In the genomic region with DNA sequence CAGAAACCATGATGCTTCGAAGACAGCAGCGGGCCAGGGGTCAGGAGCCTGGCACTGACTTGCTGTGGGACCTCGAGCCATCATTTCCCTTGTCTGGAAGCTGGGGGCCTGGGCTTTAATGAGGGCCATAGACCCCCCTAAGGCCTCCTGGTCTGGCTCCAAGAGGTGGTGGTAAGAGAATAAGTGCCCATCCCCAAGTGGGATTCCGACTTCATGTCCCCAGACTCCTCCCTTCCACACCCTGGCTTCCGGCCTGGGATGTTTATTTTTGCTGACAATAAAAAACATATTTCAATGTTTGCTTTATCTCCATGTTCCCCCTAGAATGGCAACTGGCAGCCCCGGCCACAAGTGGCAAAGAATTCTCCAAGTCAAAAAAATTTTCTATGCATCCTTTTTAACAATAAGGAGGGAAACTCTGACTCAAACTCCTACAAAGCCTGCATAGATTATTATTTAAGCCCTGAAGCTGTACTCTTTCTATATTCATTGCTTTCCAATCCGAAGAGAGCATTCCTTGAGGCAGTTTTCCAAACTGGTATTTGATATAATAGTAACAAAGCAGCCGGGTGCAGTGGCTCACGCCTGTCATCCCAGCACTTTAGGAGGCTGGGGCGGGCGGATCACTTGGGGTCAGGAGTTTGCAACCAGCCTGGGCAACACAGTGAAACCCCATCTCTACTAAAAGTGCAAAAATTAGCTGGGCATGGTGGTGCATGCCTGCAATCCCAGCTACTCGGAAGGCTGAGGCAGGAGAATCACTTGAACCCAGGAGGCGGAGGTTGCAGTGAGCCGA, we compare ENCODE assay signal across 26 cellular contexts.
A peak's percentile ranks its signal among the peaks of the same experiment; 100 is the strongest.
DNase-seq lines count a peak whose midpoint lies in the region; ATAC-seq and TF ChIP-seq lines count a peak whose summit lies in the region.
"Had no signal": no experiment of that assay in that cellular context is flagged by ENCODE, and none has a peak within 500 bp of the region (broad histone marks: within the 10 kb centered on the region; RNA-seq: fewer than 3 reads in every experiment).

No MANE protein-coding gene starts in this region.

- no peak for TF ChIP-seq CTCF in CD14-positive monocyte (IDR thresholded peaks at IDR 0.05)
- no peak for TF ChIP-seq CTCF in RWPE2 (IDR thresholded peaks at IDR 0.05; ENCODE audit: poor library complexity, severe bottlenecking)
- no peak for TF ChIP-seq CTCF in vagina (IDR thresholded peaks at IDR 0.05)

- H3K27me3 Mint-ChIP-seq in CD14-positive monocyte (ENCODE audit: low read depth in 3 of 3): peaks cover 0 to 3% (median 0%) of the 10 kb centered on the region in 3 donors
- H3K27me3 Mint-ChIP-seq in stimulated activated memory B cell treated with anti-CD40 and anti-IgM and Interleukin-4, amounts not matched to agents 10 μg/mL and 1 μg/mL and 100 μg/mL, for 72 hours: no peaks in the 10 kb centered on the region
- H3K27me3 Mint-ChIP-seq: activated CD4-positive, alpha-beta T cell treated with anti-CD3 and anti-CD28 coated beads, Interleukin-2, amount 10 ng/mL, durations not matched to agents 24 days and 14 days; activated CD8-positive, alpha-beta memory T cell treated with anti-CD3 and anti-CD28 coated beads, Interleukin-2, amount 10 ng/mL, durations not matched to agents 7 days and 5 days; progenitor cell of endocrine pancreas had no signal

- H3K36me3 ChIP-seq in RWPE2 (ENCODE audit: low read depth) (peaks cover 4% of the 10 kb centered on the region; the same call in 1 of the 2 replicates), vagina (no peaks in the 10 kb centered on the region), H7 (replicated peaks; ENCODE audit: control insufficient read depth, insufficient read depth, low read length) (no peaks in the 10 kb centered on the region)
- H3K36me3 ChIP-seq: adrenal gland, heart left ventricle, thyroid gland had no signal

- no peak overlapping the region for H3K4me3 ChIP-seq in RWPE2 (ENCODE audit: severe bottlenecking)
- H3K4me3 ChIP-seq in vagina: no peak overlapping the region
- no peak overlapping the region for H3K4me3 ChIP-seq in H7 (ENCODE audit: insufficient read depth, low read depth, low read length)
- H3K4me3 ChIP-seq: adrenal gland, GM12878, heart left ventricle, lung, thyroid gland had no signal

- no peak for DNase-seq in CD14-positive monocyte (ENCODE audit: low spot score)
- DNase-seq in RWPE2 (ENCODE audit: low spot score): no peak
- DNase-seq in foreskin melanocyte: peak; percentile 96
- DNase-seq in vagina (ENCODE audit: extremely low spot score in 2 of 2): no peak
- DNase-seq in SIG-M5 treated with dmso at 0.1 percent for 504 hours (lab: John Stamatoyannopoulos, UW; ENCODE audit: unreplicated experiment): no peak
- no peak for DNase-seq in H7
- DNase-seq: activated CD4-positive, alpha-beta T cell treated with anti-CD3 and anti-CD28 coated beads, Interleukin-2, amount 10 ng/mL, durations not matched to agents 24 days and 14 days; activated CD8-positive, alpha-beta memory T cell treated with anti-CD3 and anti-CD28 coated beads, Interleukin-2, amount 10 ng/mL, durations not matched to agents 7 days and 5 days; activated naive CD4-positive, alpha-beta T cell treated with anti-CD3 and anti-CD28 coated beads for 36 hours; activated T-cell treated with anti-CD3 and anti-CD28 coated beads, Interleukin-2, amount 50 U/mL, for 72 hours; C1 segment of cervical spinal cord; effector CD4-positive, alpha-beta T cell; erythroblast; heart left ventricle; HFFc6; NCI-H1436 treated with DMSO at 0.1 percent for 48 hours; NCI-H446; NCI-H774; RPMI8226; stimulated activated naive CD4-positive, alpha-beta T cell treated with Interleukin-2 at 50 U/mL for 16 hours; thyroid gland had no signal

- H3K36me3 Mint-ChIP-seq in CD14-positive monocyte: peaks cover 17 to 37% of the 10 kb centered on the region in 2 donors
- H3K36me3 Mint-ChIP-seq in stimulated activated memory B cell treated with anti-CD40 and anti-IgM and Interleukin-4, amounts not matched to agents 10 μg/mL and 1 μg/mL and 100 μg/mL, for 72 hours: peaks cover 12% of the 10 kb centered on the region
- H3K36me3 Mint-ChIP-seq: activated CD8-positive, alpha-beta memory T cell treated with anti-CD3 and anti-CD28 coated beads, Interleukin-2, amount 10 ng/mL, durations not matched to agents 7 days and 5 days had no signal

- peak overlapping the region; percentile 99 for H3K27ac ChIP-seq in RWPE2 (ENCODE audit: poor library complexity, severe bottlenecking)
- no peak overlapping the region for H3K27ac ChIP-seq in vagina

- H3K27ac Mint-ChIP-seq in CD14-positive monocyte: peak overlapping the region; percentile 78 to 95 (median 88)
- H3K27ac Mint-ChIP-seq in stimulated activated memory B cell treated with anti-CD40 and anti-IgM and Interleukin-4, amounts not matched to agents 10 μg/mL and 1 μg/mL and 100 μg/mL, for 72 hours: peak overlapping the region; percentile 90
- H3K27ac Mint-ChIP-seq: activated CD4-positive, alpha-beta T cell treated with anti-CD3 and anti-CD28 coated beads, Interleukin-2, amount 10 ng/mL, durations not matched to agents 24 days and 14 days; activated CD8-positive, alpha-beta memory T cell treated with anti-CD3 and anti-CD28 coated beads, Interleukin-2, amount 10 ng/mL, durations not matched to agents 7 days and 5 days; activated naive CD4-positive, alpha-beta T cell treated with anti-CD3 and anti-CD28 coated beads for 36 hours; activated T-cell treated with anti-CD3 and anti-CD28 coated beads, Interleukin-2, amount 50 U/mL, for 72 hours; HFFc6; progenitor cell of endocrine pancreas had no signal

- peaks cover 0 to 2% (median 0%) of the 10 kb centered on the region in 7 donors for H3K9me3 Mint-ChIP-seq in CD14-positive monocyte
- no peaks in the 10 kb centered on the region for H3K9me3 Mint-ChIP-seq in stimulated activated memory B cell treated with anti-CD40 and anti-IgM and Interleukin-4, amounts not matched to agents 10 μg/mL and 1 μg/mL and 100 μg/mL, for 72 hours
- H3K9me3 Mint-ChIP-seq: activated CD4-positive, alpha-beta T cell treated with anti-CD3 and anti-CD28 coated beads, Interleukin-2, amount 10 ng/mL, durations not matched to agents 24 days and 14 days; activated naive CD4-positive, alpha-beta T cell treated with anti-CD3 and anti-CD28 coated beads for 36 hours; activated T-cell treated with anti-CD3 and anti-CD28 coated beads, Interleukin-2, amount 50 U/mL, for 72 hours; HFFc6 had no signal

- intact Hi-C loops in CD14-positive monocyte (cut with micrococcal nuclease): loop anchor here in 1 of 2 donors (5.0 kb wide), 2 partner anchors 41 to 59 kb away; no protein-coding TSS in a partner anchor
- intact Hi-C loops in vagina (cut with DNase I): no loop called here

- no peaks in the 10 kb centered on the region for H3K9me3 ChIP-seq in RWPE2 (ENCODE audit: severe bottlenecking)
- no peaks in the 10 kb centered on the region for H3K9me3 ChIP-seq in vagina
- H3K9me3 ChIP-seq: adrenal gland, heart left ventricle, thyroid gland had no signal

- peak overlapping the region in 1 of 2 donors; percentile 59 for H3K4me3 Mint-ChIP-seq in CD14-positive monocyte
- H3K4me3 Mint-ChIP-seq in stimulated activated memory B cell treated with anti-CD40 and anti-IgM and Interleukin-4, amounts not matched to agents 10 μg/mL and 1 μg/mL and 100 μg/mL, for 72 hours: peak overlapping the region; percentile 45
- H3K4me3 Mint-ChIP-seq: activated CD4-positive, alpha-beta T cell treated with anti-CD3 and anti-CD28 coated beads, Interleukin-2, amount 10 ng/mL, durations not matched to agents 24 days and 14 days; activated CD8-positive, alpha-beta memory T cell treated with anti-CD3 and anti-CD28 coated beads, Interleukin-2, amount 10 ng/mL, durations not matched to agents 7 days and 5 days; activated naive CD4-positive, alpha-beta T cell treated with anti-CD3 and anti-CD28 coated beads for 36 hours; activated T-cell treated with anti-CD3 and anti-CD28 coated beads, Interleukin-2, amount 50 U/mL, for 72 hours; HFFc6 had no signal

- no peak for ATAC-seq in RWPE2 (ENCODE audit: low read depth)
- no peak for ATAC-seq in stimulated activated memory B cell treated with anti-CD40 and anti-IgM and Interleukin-4, amounts not matched to agents 10 μg/mL and 1 μg/mL and 100 μg/mL, for 72 hours
- ATAC-seq: activated CD8-positive, alpha-beta memory T cell treated with anti-CD3 and anti-CD28 coated beads, Interleukin-2, amount 10 ng/mL, durations not matched to agents 7 days and 5 days; activated T-cell treated with anti-CD3 and anti-CD28 coated beads, Interleukin-2, amount 50 U/mL, for 72 hours; GM12878 had no signal

- TF ChIP-seq POLR2A in vagina (IDR thresholded peaks at IDR 0.05): no peak

- H3K4me1 Mint-ChIP-seq in CD14-positive monocyte: peaks cover 63% of the 10 kb centered on the region
- H3K4me1 Mint-ChIP-seq in stimulated activated memory B cell treated with anti-CD40 and anti-IgM and Interleukin-4, amounts not matched to agents 10 μg/mL and 1 μg/mL and 100 μg/mL, for 72 hours: peaks cover 96% of the 10 kb centered on the region

- H3K27me3 ChIP-seq in RWPE2 (ENCODE audit: insufficient read depth, poor library complexity, severe bottlenecking) (no peaks in the 10 kb centered on the region), vagina (no peaks in the 10 kb centered on the region), H7 (ENCODE audit: control insufficient read depth, insufficient read depth, low read length) (no peaks in the 10 kb centered on the region)
- H3K27me3 ChIP-seq: adrenal gland, heart left ventricle, thyroid gland had no signal

- peaks cover 43% of the 10 kb centered on the region for H3K4me1 ChIP-seq in RWPE2 (ENCODE audit: insufficient read depth, poor library complexity, severe bottlenecking)
- H3K4me1 ChIP-seq in vagina: peaks cover 57% of the 10 kb centered on the region
